In genomic region chr17:40963838-40964237, GRCh38 we compare ENCODE assay signal across 9 cellular contexts. TPM values are rescaled to one million over a fixed set of nuclear protein-coding genes. Genes with fewer than 3 reads are reported as not detected.
DNase-seq lines count a peak whose midpoint lies in the region; ATAC-seq and TF ChIP-seq lines count a peak whose summit lies in the region.
"Had no signal": no experiment of that assay in that cellular context is flagged by ENCODE, and none has a peak within 500 bp of the region (broad histone marks: within the 10 kb centered on the region; RNA-seq: fewer than 3 reads in every experiment).

No MANE protein-coding gene starts in this region.

- H3K9me3 ChIP-seq in cardiac muscle cell (ENCODE audit: low read depth) (no peaks in the 10 kb centered on the region), PC-3 (ENCODE audit: low read length) (no peaks in the 10 kb centered on the region), transverse colon (no peaks in the 10 kb centered on the region)

- H3K9me2 ChIP-seq in PC-3 (replicated peaks; ENCODE audit: low read length): no peaks in the 10 kb centered on the region

- BruUV-seq in PC-3 (replicated peaks; lab: Mats Ljungman, UMichigan): no TSS peak

- H3K27ac ChIP-seq in cardiac muscle cell (no peak overlapping the region), PC-3 (ENCODE audit: low read length) (no peak overlapping the region), transverse colon (no peak overlapping the region)

- no peak for TF ChIP-seq EP300 in transverse colon (IDR thresholded peaks at IDR 0.05; ENCODE audit: low read depth)

- in situ Hi-C loops in transverse colon (cut with MboI; ENCODE audit: low pct_ligation_motif_present in 1 of 4, low pct_unique_long_range_greater_than_20kb in 1 of 4, low sequenced_read_pairs in 3 of 4): no loop called here

- CTCF ChIA-PET in PC-3 (lab: Charles Lee): no interaction called here

- no peak overlapping the region for H3K4me2 ChIP-seq in PC-3 (ENCODE audit: low read length)

- TF ChIP-seq POLR2A in transverse colon (IDR thresholded peaks at IDR 0.05): no peak

- H3K36me3 ChIP-seq in cardiac muscle cell: no peaks in the 10 kb centered on the region
- no peaks in the 10 kb centered on the region; the same call in 1 of the 2 replicates for H3K36me3 ChIP-seq in PC-3 (ENCODE audit: low read depth, low read length)
- H3K36me3 ChIP-seq in transverse colon: no peaks in the 10 kb centered on the region

- POLR2A ChIA-PET in PC-3 (lab: Charles Lee; ENCODE audit: unreplicated experiment): no interaction called here

- no peaks in the 10 kb centered on the region for H4K20me1 ChIP-seq in PC-3 (ENCODE audit: low read length)

- H3K4me3 ChIP-seq in cardiac muscle cell (no peak overlapping the region), PC-3 (ENCODE audit: low read length) (no peak overlapping the region), fibroblast of the aortic adventitia (ENCODE audit: low read depth, low read length) (no peak overlapping the region), transverse colon (no peak overlapping the region)

- no peak overlapping the region for H3K9ac ChIP-seq in PC-3 (ENCODE audit: low read length)

- no peaks in the 10 kb centered on the region for H3K79me2 ChIP-seq in PC-3 (ENCODE audit: low read length)

- no peak overlapping the region for H2AFZ ChIP-seq in PC-3 (ENCODE audit: low read length)

- TF ChIP-seq CTCF in cardiac muscle cell (IDR thresholded peaks at IDR 0.05; ENCODE audit: low read depth, low read length) (peak; percentile 71), PC-3 (conservative IDR thresholded peaks at IDR 0.05; ENCODE audit: low read depth, low read length) (peak; percentile 65), fibroblast of the aortic adventitia (IDR thresholded peaks at IDR 0.05; ENCODE audit: insufficient read depth, low read length) (peak; percentile 83), transverse colon (IDR thresholded peaks at IDR 0.05) (peak; percentile 49 to 63 (median 55))

- H3K27me3 ChIP-seq in cardiac muscle cell: no peaks in the 10 kb centered on the region
- H3K27me3 ChIP-seq in PC-3 (ENCODE audit: low read length): no peaks in the 10 kb centered on the region
- H3K27me3 ChIP-seq in transverse colon: no peaks in the 10 kb centered on the region

- 44 to 56% methylated on average over 1 of the region's 1 CpG for WGBS in transverse colon (ENCODE audit: low coverage in 1 of 2), 2 donors

- intact Hi-C loops in Right ventricle myocardium superior (cut with DNase I): no loop called here
- intact Hi-C loops in PC-3 (cut with micrococcal nuclease): no loop called here
- intact Hi-C loops in transverse colon (cut with DNase I; ENCODE audit: low total_unique reads): no loop called here

- H3F3A ChIP-seq in PC-3 (ENCODE audit: low read length, unreplicated experiment): no peaks in the 10 kb centered on the region

- ATAC-seq in Right ventricle myocardium superior (ENCODE audit: poor library complexity) (no peak), PC-3 (no peak)

- DNase-seq in cardiac muscle cell (ENCODE audit: low read depth in 1 of 2, low spot score in 1 of 2) (peak in 1 of 2 donors; percentile 28), Right ventricle myocardium superior (no peak), PC-3 (peak; percentile 38), fibroblast of the aortic adventitia (ENCODE audit: low read depth) (peak; percentile 49), transverse colon (no peak), NCI-H2171 treated with DMSO at 0.1 percent for 48 hours (lab: John Stamatoyannopoulos, UW) (no peak), dedifferentiated amniotic fluid mesenchymal stem cell (ENCODE audit: extremely low spot score) (no peak)
- no peak for DNase-seq in activated effector memory CD4-positive, alpha-beta T cell treated with anti-CD3 and anti-CD28 coated beads, Interleukin-2, amount 50 U/mL, for 16 hours

- peaks cover 3% of the 10 kb centered on the region for H3K4me1 ChIP-seq in cardiac muscle cell (ENCODE audit: low read depth)
- H3K4me1 ChIP-seq in PC-3 (ENCODE audit: insufficient read depth, low read length): peaks cover 7% of the 10 kb centered on the region
- H3K4me1 ChIP-seq in transverse colon: no peaks in the 10 kb centered on the region

RNA-seq across cellular contexts. Expression of gene KRT39, which starts 2.9 kb away (rescaled TPM):
- total RNA-seq in cardiac muscle cell (not detected in 2 replicates), Right ventricle myocardium superior (not detected), PC-3 (2014; rRNA removed) (not detected in 2 replicates), fibroblast of the aortic adventitia (ENCODE audit: low replicate concordance) (not detected in 2 replicates), transverse colon (not detected)
- polyA plus RNA-seq in cardiac muscle cell: not detected in 2 replicates
- total RNA-seq: T-helper 1 cell treated with Interleukin-12 subunit alpha and Interleukin-12 subunit beta and Interleukin-4 antibody, amounts not matched to agents 30 ng/mL and 1 ng/mL, for 36 hours had no signal

RNA-seq across cellular contexts. Expression of gene KRT40, which starts 20.3 kb away (rescaled TPM):
- total RNA-seq in cardiac muscle cell: not detected in 2 replicates
- not detected in 2 replicates for polyA plus RNA-seq in cardiac muscle cell
- total RNA-seq in Right ventricle myocardium superior: not detected
- total RNA-seq in PC-3 (2014; rRNA removed): not detected in 2 replicates
- total RNA-seq in fibroblast of the aortic adventitia (ENCODE audit: low replicate concordance): not detected in 2 replicates
- under 1 TPM in 1 of 4 donors, not detected in 3; 0.48 TPM for total RNA-seq in transverse colon
- total RNA-seq: T-helper 1 cell treated with Interleukin-12 subunit alpha and Interleukin-12 subunit beta and Interleukin-4 antibody, amounts not matched to agents 30 ng/mL and 1 ng/mL, for 36 hours had no signal

RNA-seq across cellular contexts. Expression of gene KRT23, which starts 26.4 kb away (rescaled TPM):
- total RNA-seq in cardiac muscle cell (not detected in 2 replicates), Right ventricle myocardium superior (not detected), PC-3 (2014; rRNA removed) (not detected in 2 replicates), fibroblast of the aortic adventitia (ENCODE audit: low replicate concordance) (not detected in 2 replicates), transverse colon (1 to 10 TPM in 2 of 4 donors, not detected in 2; 1.1 to 2.5 TPM)
- polyA plus RNA-seq in cardiac muscle cell: not detected in 2 replicates
- total RNA-seq: T-helper 1 cell treated with Interleukin-12 subunit alpha and Interleukin-12 subunit beta and Interleukin-4 antibody, amounts not matched to agents 30 ng/mL and 1 ng/mL, for 36 hours had no signal

RNA-seq across cellular contexts. Expression of gene KRTAP3-3, which starts 30.1 kb away (rescaled TPM):
- total RNA-seq in cardiac muscle cell: not detected in 2 replicates
- not detected in 2 replicates for polyA plus RNA-seq in cardiac muscle cell
- total RNA-seq in Right ventricle myocardium superior: not detected
- total RNA-seq in PC-3 (2014; rRNA removed): not detected in 2 replicates
- total RNA-seq in fibroblast of the aortic adventitia (ENCODE audit: low replicate concordance): not detected in 2 replicates
- not detected for total RNA-seq in transverse colon
- total RNA-seq: T-helper 1 cell treated with Interleukin-12 subunit alpha and Interleukin-12 subunit beta and Interleukin-4 antibody, amounts not matched to agents 30 ng/mL and 1 ng/mL, for 36 hours had no signal

RNA-seq across cellular contexts. Expression of gene KRTAP3-2, which starts 35.9 kb away (rescaled TPM):
- not detected in 2 replicates for total RNA-seq in cardiac muscle cell
- not detected in 2 replicates for polyA plus RNA-seq in cardiac muscle cell
- not detected for total RNA-seq in Right ventricle myocardium superior
- not detected in 2 replicates for total RNA-seq in PC-3 (2014; rRNA removed)
- not detected in 2 replicates for total RNA-seq in fibroblast of the aortic adventitia (ENCODE audit: low replicate concordance)
- not detected for total RNA-seq in transverse colon
- total RNA-seq: T-helper 1 cell treated with Interleukin-12 subunit alpha and Interleukin-12 subunit beta and Interleukin-4 antibody, amounts not matched to agents 30 ng/mL and 1 ng/mL, for 36 hours had no signal

Comparison
In these comparisons a context has a peak if more than half of its experiments do, and no peak if none do; other contexts are left out.
1. DNase-seq: peak in PC-3 (single experiment) and fibroblast of the aortic adventitia (single experiment); none in Right ventricle myocardium superior (single experiment), transverse colon (single experiment), NCI-H2171 treated with DMSO at 0.1 percent for 48 hours (single experiment), dedifferentiated amniotic fluid mesenchymal stem cell (single experiment) and activated effector memory CD4-positive, alpha-beta T cell treated with anti-CD3 and anti-CD28 coated beads, Interleukin-2, amount 50 U/mL, for 16 hours (single experiment).
2. Peak in every context shown above with its lines, with median percentiles within 50 percentile points of each other: CTCF ChIP-seq.